ENCODE assay signal across 1 cellular context in the genomic region with DNA sequence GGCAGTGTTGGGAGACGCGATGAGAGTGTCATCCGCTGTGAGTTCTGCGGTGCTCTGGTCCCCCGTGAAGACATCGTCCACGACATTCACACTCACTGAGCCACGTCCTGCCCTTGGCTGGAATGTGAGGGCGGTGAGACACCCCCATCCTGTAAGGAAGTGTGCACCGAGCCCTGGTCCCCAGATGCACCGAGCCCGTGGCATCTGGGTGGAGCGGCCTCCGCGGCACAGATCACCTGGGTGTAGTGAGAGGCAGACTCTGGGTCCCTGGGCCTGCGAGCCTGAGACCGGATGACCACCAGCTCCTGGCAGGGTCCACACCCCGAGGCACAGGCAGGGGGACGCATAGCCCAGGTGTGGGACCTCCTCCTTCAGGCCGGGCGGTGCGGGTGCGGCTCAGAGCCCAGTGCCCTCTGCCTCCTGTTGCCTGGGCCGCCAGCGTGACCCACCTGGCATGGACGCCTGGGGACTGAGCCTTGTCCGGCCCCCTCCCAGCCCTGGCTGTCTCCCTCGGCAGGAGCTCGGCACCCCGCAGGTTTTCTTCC.
TF ChIP-seq lines count a peak whose summit lies in the region.

No MANE protein-coding gene starts in this region.

TF ChIP-seq in H1, 55 proteins besides CTCF, POLR2A, EP300 and RAD21:
- TF ChIP-seq KDM4A (IDR thresholded peaks at IDR 0.05; ENCODE audit: low read depth, low read length, severe bottlenecking) (no peak), CREB1 (IDR thresholded peaks at IDR 0.05) (no peak)
